8 cellular contexts compared by ENCODE assay signal in the genomic region with DNA sequence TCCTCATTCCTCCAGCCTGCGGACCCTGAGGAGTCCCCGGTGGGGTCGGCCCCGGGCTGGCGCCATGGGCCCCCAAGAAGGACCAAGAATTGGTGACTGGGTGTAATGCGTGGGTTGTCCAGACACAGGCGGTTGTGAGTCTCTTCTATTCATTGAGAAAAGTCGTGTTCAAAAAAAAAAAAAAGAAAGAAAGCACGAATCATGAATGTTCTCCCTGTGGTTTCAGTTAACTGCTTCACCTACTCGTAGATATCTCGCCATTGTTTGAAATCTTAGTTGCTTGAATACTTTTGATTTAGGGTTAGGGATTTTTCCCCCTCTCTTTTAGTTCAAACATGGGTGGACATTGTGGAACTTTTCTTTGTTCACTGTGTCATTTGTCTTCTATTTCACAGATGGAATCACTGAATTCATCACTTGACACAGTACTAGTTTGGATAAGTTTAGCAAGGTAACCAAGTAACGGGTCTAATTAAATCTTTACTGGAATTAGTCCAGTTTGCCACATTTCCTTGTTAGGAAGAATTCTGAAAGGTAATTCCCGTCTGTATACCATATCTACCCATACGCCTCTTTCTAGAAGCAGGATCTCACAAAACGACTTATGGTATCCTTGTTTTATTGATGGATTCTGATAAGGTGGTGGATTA. TPM values are rescaled to one million over a fixed set of nuclear protein-coding genes. Genes with fewer than 3 reads are reported as not detected.
DNase-seq lines count a peak whose midpoint lies in the region; ATAC-seq and TF ChIP-seq lines count a peak whose summit lies in the region.

No MANE protein-coding gene starts in this region.

- H3K36me3 ChIP-seq in NT2/D1 (ENCODE audit: insufficient read depth, insufficient read length, low read length) = peaks cover 19% of the 10 kb centered on the region
- peaks cover 0 to 2% of the 10 kb centered on the region in 2 experiments for H3K36me3 ChIP-seq in mesenchymal stem cell (ENCODE audit: control insufficient read depth in 1 of 2, insufficient read depth in 2 of 2, low read depth in 1 of 2, low read length in 2 of 2)
- no peaks in the 10 kb centered on the region for H3K36me3 ChIP-seq in urinary bladder (ENCODE audit: insufficient read depth)

- H3K14ac ChIP-seq in mesenchymal stem cell (ENCODE audit: low read length in 2 of 2) = peak overlapping the region in 1 of 2 experiments; percentile 45

- H3K4me2 ChIP-seq in mesenchymal stem cell (ENCODE audit: low read length, poor library complexity, severe bottlenecking) = peak overlapping the region; percentile 73

- no peak for TF ChIP-seq CTCF in choroid plexus epithelial cell (conservative IDR thresholded peaks at IDR 0.05; ENCODE audit: low read depth, low read length)

- H2AFZ ChIP-seq in mesenchymal stem cell (ENCODE audit: low read depth, low read length) = peak overlapping the region; percentile 91

- intact Hi-C loops in Right ventricle myocardium inferior (cut with DNase I) (loop anchor here (2.0 to 5.0 kb wide), 2 partner anchors 34 to 262 kb away; a partner anchor contains a TSS), cardiac septum (cut with DNase I) (loop anchor here (5.0 kb wide), 2 partner anchors 38 to 257 kb away; a partner anchor contains a TSS)

- no peak overlapping the region for H2BK120ac ChIP-seq in mesenchymal stem cell (ENCODE audit: low read depth, low read length)

- peak overlapping the region; percentile 91 to 92 for H3K18ac ChIP-seq in mesenchymal stem cell (ENCODE audit: low read depth in 1 of 2, low read length in 2 of 2)

- H3K4me1 ChIP-seq in NT2/D1 (ENCODE audit: insufficient read depth, insufficient read length) (no peaks in the 10 kb centered on the region), mesenchymal stem cell (ENCODE audit: control insufficient read depth, insufficient read depth, low read depth, low read length) (peaks cover 2% of the 10 kb centered on the region), urinary bladder (ENCODE audit: insufficient read depth) (no peaks in the 10 kb centered on the region)

- H3K27me3 ChIP-seq in NT2/D1 (ENCODE audit: insufficient read depth, insufficient read length) = no peaks in the 10 kb centered on the region
- H3K27me3 ChIP-seq in mesenchymal stem cell (ENCODE audit: control insufficient read depth in 1 of 2, insufficient read depth in 1 of 2, low read length in 2 of 2) = no peaks in the 10 kb centered on the region

- peak overlapping the region in 1 of 2 experiments; percentile 93 for H3K4ac ChIP-seq in mesenchymal stem cell (ENCODE audit: low read depth in 1 of 2, low read length in 2 of 2)

- 11% methylated on average over 11 of the region's 15 CpGs for WGBS in mesenchymal stem cell
- WGBS in urinary bladder = 4% methylated on average over 15 of the region's 15 CpGs

- no peak overlapping the region for H2BK15ac ChIP-seq in mesenchymal stem cell (ENCODE audit: low read depth, poor library complexity, severe bottlenecking)

- no peak overlapping the region for H3K23ac ChIP-seq in mesenchymal stem cell (ENCODE audit: low read length in 2 of 2)

- H3K9me3 ChIP-seq in NT2/D1 (ENCODE audit: insufficient read depth, low read length) = peaks cover 2% of the 10 kb centered on the region; the same call in 1 of the 2 replicates
- no peaks in the 10 kb centered on the region for H3K9me3 ChIP-seq in mesenchymal stem cell (ENCODE audit: control insufficient read depth, low read length)

- H4K8ac ChIP-seq in mesenchymal stem cell (ENCODE audit: low read length) = peak overlapping the region; percentile 47

- no peak overlapping the region for H2BK5ac ChIP-seq in mesenchymal stem cell (ENCODE audit: low read depth, low read length, poor library complexity, severe bottlenecking)

- ATAC-seq in Right ventricle myocardium inferior (peak; percentile 21), HG02678 (IDR thresholded peaks at IDR 0.05; ENCODE audit: unreplicated experiment) (peak; percentile 22)

- H3K27ac ChIP-seq in mesenchymal stem cell (ENCODE audit: low read length, poor library complexity, severe bottlenecking) (peak overlapping the region; percentile 73), urinary bladder (ENCODE audit: low read depth) (peak overlapping the region; percentile 95)

- DNase-seq in Right ventricle myocardium inferior (ENCODE audit: missing footprints) = no peak
- DNase-seq in cardiac septum (ENCODE audit: low spot score) = no peak
- no peak for DNase-seq in NT2/D1 (ENCODE audit: low read depth, low spot score)
- peak; percentile 65 for DNase-seq in choroid plexus epithelial cell (ENCODE audit: low read depth)
- peak; percentile 82 for DNase-seq in mesenchymal stem cell
- DNase-seq in AG20443 (ENCODE audit: low spot score) = no peak

- no peak overlapping the region for H2BK12ac ChIP-seq in mesenchymal stem cell (ENCODE audit: low read length in 2 of 2)

- no peak overlapping the region for H2AK5ac ChIP-seq in mesenchymal stem cell (ENCODE audit: low read length, severe bottlenecking)

- no peak overlapping the region for H4K91ac ChIP-seq in mesenchymal stem cell (ENCODE audit: low read length)

- H3K9ac ChIP-seq in NT2/D1 (ENCODE audit: insufficient read length, low read depth) (peak overlapping the region; percentile 88), mesenchymal stem cell (ENCODE audit: low read length) (peak overlapping the region; percentile 96)

- H3K4me3 ChIP-seq in NT2/D1 (ENCODE audit: insufficient read length, low read depth) (peak overlapping the region; percentile 95), choroid plexus epithelial cell (ENCODE audit: low read depth, low read length) (peak overlapping the region; percentile 73), mesenchymal stem cell (ENCODE audit: insufficient read depth in 1 of 2, low read depth in 1 of 2, low read length in 2 of 2) (peak overlapping the region; percentile 64 to 95), urinary bladder (ENCODE audit: low read depth, low read length) (peak overlapping the region; percentile 74)

- peaks cover 1% of the 10 kb centered on the region for H3K79me1 ChIP-seq in mesenchymal stem cell (replicated peaks; ENCODE audit: low read length, poor library complexity, severe bottlenecking)

RNA-seq across cellular contexts. Expression of a gene that starts 0.8 kb away (rescaled TPM):
- total RNA-seq in Right ventricle myocardium inferior = 22.9 TPM
- 26.4 TPM for total RNA-seq in cardiac septum
- polyA plus RNA-seq in mesenchymal stem cell (2013, experiment 1 of 2) = 55.4 TPM
- 57.5 TPM for polyA plus RNA-seq in mesenchymal stem cell (2013, experiment 2 of 2)
- 56.5 TPM for total RNA-seq in urinary bladder
- 40.6 TPM for polyA plus RNA-seq in urinary bladder

Comparison
In these comparisons a context has a peak if more than half of its experiments do, and no peak if none do; other contexts are left out.
1. DNase-seq: peak in choroid plexus epithelial cell (single experiment) and mesenchymal stem cell (single experiment); none in Right ventricle myocardium inferior (single experiment), cardiac septum (single experiment), NT2/D1 (single experiment) and AG20443 (single experiment).
2. Peak in every context shown above with its lines, with median percentiles within 50 percentile points of each other: H3K4me3 ChIP-seq.